In the genomic region with DNA sequence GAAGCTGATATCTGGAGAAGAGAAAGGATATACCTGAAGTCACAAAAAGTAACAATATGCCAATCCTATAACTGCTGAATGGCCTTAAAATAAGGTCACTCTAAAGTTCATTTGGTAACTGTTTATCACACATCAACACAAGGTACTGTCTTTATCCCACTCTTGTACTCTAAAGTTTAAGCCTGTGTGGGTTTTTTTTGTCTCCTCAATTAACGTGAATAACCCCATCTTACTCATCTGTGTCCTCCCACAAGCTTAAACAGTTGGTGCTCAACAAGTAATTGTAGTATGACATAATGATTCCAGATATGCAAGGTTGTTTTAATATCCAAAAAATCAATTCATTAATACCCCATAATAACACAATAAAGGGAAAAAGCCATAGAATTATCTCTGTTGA, we compare ENCODE assay signal across 24 cellular contexts.
"Had no signal": no experiment of that assay in that cellular context is flagged by ENCODE, and none has a peak within 500 bp of the region (broad histone marks: within the 10 kb centered on the region; RNA-seq: fewer than 3 reads in every experiment).

No MANE protein-coding gene starts in this region.

- H3K9me3 ChIP-seq: SJSA1 had no signal

- ATAC-seq: HepG2 had no signal

- DNase-seq: IMR-90, Karpas-422, KG1, MM.1S, NCI-H1092 treated with DMSO at 0.1 percent for 48 hours, NCI-H1436, NCI-H187, NCI-H2029, NCI-H2081 treated with DMSO at 0.1 percent for 48 hours, NCI-H2171, NCI-H226, NCI-H446, NCI-H510A, NCI-H524 treated with DMSO at 0.1 percent for 48 hours, NCI-H69, NCI-H774, OCI-M1, Right ventricle myocardium superior, RPMI8226, SIG-M5 had no signal

- H3K27ac ChIP-seq: SJSA1, SK-N-MC had no signal

- FAIRE-seq: HepG2, RCC 7860 had no signal

- H3K36me3 ChIP-seq: SJSA1 had no signal

- H3K4me1 ChIP-seq: SJSA1 had no signal

- H3K4me3 ChIP-seq: SJSA1, SK-N-MC had no signal

- H3K27me3 ChIP-seq: SJSA1 had no signal
